8 cellular contexts compared by ENCODE assay signal in genomic region chr17:2396568-2397246, GRCh38. TPM values are rescaled to one million over a fixed set of nuclear protein-coding genes. Genes with fewer than 3 reads are reported as not detected.
A peak's percentile ranks its signal among the peaks of the same experiment; 100 is the strongest.
DNase-seq lines count a peak whose midpoint lies in the region; ATAC-seq and TF ChIP-seq lines count a peak whose summit lies in the region.

No MANE protein-coding gene starts in this region.

- no peak for TF ChIP-seq CTCF in astrocyte of the spinal cord (IDR thresholded peaks at IDR 0.05; ENCODE audit: low read depth, low read length)
- no peak for TF ChIP-seq CTCF in right atrium auricular region (IDR thresholded peaks at IDR 0.05)

- H3K9me3 ChIP-seq in HUES48 (ENCODE audit: control insufficient read depth, insufficient read depth, low read length) (no peaks in the 10 kb centered on the region), right atrium auricular region (no peaks in the 10 kb centered on the region)

- DNase-seq in DMS53 treated with DMSO at 0.1 percent for 48 hours (lab: John Stamatoyannopoulos, UW; ENCODE audit: unreplicated experiment) = peak; percentile 74
- DNase-seq in SK-N-DZ (ENCODE audit: low spot score) = peak; percentile 99
- DNase-seq in astrocyte of the spinal cord (ENCODE audit: low read depth, low spot score) = peak; percentile 98
- DNase-seq in right atrium auricular region (ENCODE audit: low spot score) = peak; percentile 97
- DNase-seq in pons (ENCODE audit: low spot score) = peak; percentile 80

- H3K9ac ChIP-seq in HUES48 (ENCODE audit: low read depth, low read length) = no peak overlapping the region; the same call in 1 of the 2 replicates

- H3K4me1 ChIP-seq in HUES48 (ENCODE audit: control insufficient read depth, insufficient read depth, low read length) = peaks cover 36% of the 10 kb centered on the region
- H3K4me1 ChIP-seq in right atrium auricular region = peaks cover 0 to 62% of the 10 kb centered on the region in 2 donors

- in situ Hi-C loops in astrocyte of the spinal cord (cut with HindIII; ENCODE audit: low sequenced_read_pairs) = no loop called here

- no peaks in the 10 kb centered on the region for H3K27me3 ChIP-seq in HUES48 (ENCODE audit: control insufficient read depth, insufficient read depth, low read length)
- no peaks in the 10 kb centered on the region for H3K27me3 ChIP-seq in right atrium auricular region

- H3K27ac ChIP-seq in HUES48 (ENCODE audit: low read depth, low read length) (peak overlapping the region; percentile 85), right atrium auricular region (peak overlapping the region; percentile 99 to 100)

- H3K36me3 ChIP-seq in HUES48 (ENCODE audit: control insufficient read depth, insufficient read depth, low read length) (no peaks in the 10 kb centered on the region), right atrium auricular region (no peaks in the 10 kb centered on the region)

- ATAC-seq in GM21526 (IDR thresholded peaks at IDR 0.05; ENCODE audit: low FRiP score, unreplicated experiment) (no peak), GM18861 (IDR thresholded peaks at IDR 0.05; ENCODE audit: unreplicated experiment) (no peak)

- H3K4me3 ChIP-seq in HUES48 (ENCODE audit: low read depth, low read length) (peak overlapping the region; percentile 55), astrocyte of the spinal cord (ENCODE audit: low read depth, low read length) (peak overlapping the region; percentile 17), right atrium auricular region (peak overlapping the region; percentile 19 to 47)

RNA-seq across cellular contexts. Expression of gene MNT, which starts 4.2 kb away (rescaled TPM):
- polyA plus RNA-seq in SK-N-DZ (2014; cell fraction: cytosol; rRNA removed) = 11.7 and 14.7 TPM in 2 replicates
- polyA plus RNA-seq in SK-N-DZ (2014; cell fraction: nucleus; rRNA removed) = 20.9 and 41.2 TPM in 2 replicates
- total RNA-seq in right atrium auricular region = 1 to 10 TPM; 3.7 to 7.7 TPM

RNA-seq across cellular contexts. Expression of gene SGSM2, which starts 59.4 kb away (rescaled TPM):
- polyA plus RNA-seq in SK-N-DZ (2014; cell fraction: cytosol; rRNA removed) = 65.9 and 101 TPM in 2 replicates
- 779 and 911 TPM in 2 replicates for polyA plus RNA-seq in SK-N-DZ (2014; cell fraction: nucleus; rRNA removed)
- total RNA-seq in right atrium auricular region = 10 to 100 TPM; 20.9 to 31.4 TPM
